In the genomic region with DNA sequence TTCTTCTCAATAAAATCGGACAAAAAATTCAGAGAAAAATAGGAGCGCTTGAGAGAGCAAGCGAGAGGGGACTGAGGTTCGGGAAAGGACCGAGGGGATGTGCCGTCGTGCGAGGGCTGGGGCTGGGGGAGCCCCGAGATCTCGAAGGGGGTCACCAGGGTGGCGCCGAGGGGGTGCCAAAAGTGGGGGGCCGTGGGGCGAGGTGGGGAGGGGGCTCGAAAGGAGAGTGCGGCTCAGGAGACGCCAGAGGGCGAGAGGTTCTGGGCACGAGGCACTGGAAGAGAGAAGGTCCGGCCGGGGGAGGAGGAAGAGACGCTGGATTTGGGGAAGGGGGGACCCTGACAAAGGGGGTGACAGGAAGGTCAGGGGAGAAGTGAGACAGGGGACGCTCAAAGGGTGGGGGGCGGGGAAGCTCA, we compare ENCODE assay signal across 1 cellular context.
TF ChIP-seq lines count a peak whose summit lies in the region.

No MANE protein-coding gene starts in this region.

TF ChIP-seq in Ishikawa, 13 proteins besides CTCF, POLR2A, EP300 and RAD21 (continued from another document):
- TF ChIP-seq, protein P1, sequence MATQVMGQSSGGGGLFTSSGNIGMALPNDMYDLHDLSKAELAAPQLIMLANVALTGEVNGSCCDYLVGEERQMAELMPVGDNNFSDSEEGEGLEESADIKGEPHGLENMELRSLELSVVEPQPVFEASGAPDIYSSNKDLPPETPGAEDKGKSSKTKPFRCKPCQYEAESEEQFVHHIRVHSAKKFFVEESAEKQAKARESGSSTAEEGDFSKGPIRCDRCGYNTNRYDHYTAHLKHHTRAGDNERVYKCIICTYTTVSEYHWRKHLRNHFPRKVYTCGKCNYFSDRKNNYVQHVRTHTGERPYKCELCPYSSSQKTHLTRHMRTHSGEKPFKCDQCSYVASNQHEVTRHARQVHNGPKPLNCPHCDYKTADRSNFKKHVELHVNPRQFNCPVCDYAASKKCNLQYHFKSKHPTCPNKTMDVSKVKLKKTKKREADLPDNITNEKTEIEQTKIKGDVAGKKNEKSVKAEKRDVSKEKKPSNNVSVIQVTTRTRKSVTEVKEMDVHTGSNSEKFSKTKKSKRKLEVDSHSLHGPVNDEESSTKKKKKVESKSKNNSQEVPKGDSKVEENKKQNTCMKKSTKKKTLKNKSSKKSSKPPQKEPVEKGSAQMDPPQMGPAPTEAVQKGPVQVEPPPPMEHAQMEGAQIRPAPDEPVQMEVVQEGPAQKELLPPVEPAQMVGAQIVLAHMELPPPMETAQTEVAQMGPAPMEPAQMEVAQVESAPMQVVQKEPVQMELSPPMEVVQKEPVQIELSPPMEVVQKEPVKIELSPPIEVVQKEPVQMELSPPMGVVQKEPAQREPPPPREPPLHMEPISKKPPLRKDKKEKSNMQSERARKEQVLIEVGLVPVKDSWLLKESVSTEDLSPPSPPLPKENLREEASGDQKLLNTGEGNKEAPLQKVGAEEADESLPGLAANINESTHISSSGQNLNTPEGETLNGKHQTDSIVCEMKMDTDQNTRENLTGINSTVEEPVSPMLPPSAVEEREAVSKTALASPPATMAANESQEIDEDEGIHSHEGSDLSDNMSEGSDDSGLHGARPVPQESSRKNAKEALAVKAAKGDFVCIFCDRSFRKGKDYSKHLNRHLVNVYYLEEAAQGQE (IDR thresholded peaks at IDR 0.05; ENCODE audit: low read depth) = no peak
- no peak for TF ChIP-seq YY1 (IDR thresholded peaks at IDR 0.05; ENCODE audit: low read depth)
- TF ChIP-seq TAF1 (IDR thresholded peaks at IDR 0.05; ENCODE audit: low read depth) = no peak; the same call in 1 of the 2 replicates
TF ChIP-seq in Ishikawa: peak in this region for 1.
